35 cellular contexts compared by ENCODE assay signal in the genomic region with DNA sequence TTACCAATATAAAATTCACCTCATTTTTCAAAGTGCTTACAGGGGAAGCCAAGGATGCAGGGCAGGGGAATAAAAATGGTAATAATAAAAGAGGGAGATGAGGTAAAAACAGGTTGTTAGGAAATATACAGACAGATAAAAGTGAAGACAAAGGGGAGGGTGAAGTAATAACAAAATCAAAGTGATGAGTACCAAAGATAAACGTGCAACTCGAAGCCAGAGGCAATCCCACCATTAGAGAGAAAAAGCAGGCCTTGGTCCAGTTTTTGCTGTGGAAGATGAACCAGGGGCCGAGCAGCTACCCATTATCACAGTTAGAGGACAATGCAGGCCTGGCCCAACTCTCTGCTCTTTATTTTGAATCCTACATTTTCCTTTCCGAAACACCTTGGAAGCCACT.
"Had no signal": no experiment of that assay in that cellular context is flagged by ENCODE, and none has a peak within 500 bp of the region (broad histone marks: within the 10 kb centered on the region; RNA-seq: fewer than 3 reads in every experiment).

No MANE protein-coding gene starts in this region.

- DNase-seq: activated B cell treated with CpG ODN at 0.5 μM for 24 hours; activated CD4-positive, alpha-beta memory T cell treated with anti-CD3 and anti-CD28 coated beads for 36 hours; activated CD4-positive, alpha-beta T cell treated with anti-CD3 and anti-CD28 coated beads for 4 hours; activated CD4-positive, alpha-beta T cell treated with anti-CD3 and anti-CD28 coated beads, Interleukin-2, amount 10 ng/mL, durations not matched to agents 24 days and 14 days; activated CD4-positive, alpha-beta T cell treated with anti-CD3 and anti-CD28 coated beads, Interleukin-2, amount 50 U/mL, for 1 hour; activated CD4-positive, alpha-beta T cell treated with anti-CD3 and anti-CD28 coated beads, Interleukin-2, amount 50 U/mL, for 4 hours; activated CD4-positive, CD25-positive, alpha-beta regulatory T cell treated with anti-CD3 and anti-CD28 coated beads, Interleukin-2, amount 50 U/mL, for 72 hours; activated CD8-positive, alpha-beta memory T cell treated with anti-CD3 and anti-CD28 coated beads, Interleukin-2, amount 50 U/mL, for 4 hours; activated CD8-positive, alpha-beta T cell treated with anti-CD3 and anti-CD28 coated beads for 36 hours; activated effector memory CD4-positive, alpha-beta T cell treated with anti-CD3 and anti-CD28 coated beads, Interleukin-2, amount 50 U/mL, for 16 hours; activated gamma-delta T cell treated with Interleukin-2 at 50 U/mL for 16 hours; activated naive CD4-positive, alpha-beta T cell; activated naive CD4-positive, alpha-beta T cell treated with anti-CD3 and anti-CD28 coated beads for 36 hours; activated naive CD4-positive, alpha-beta T cell treated with anti-CD3 and anti-CD28 coated beads, Interleukin-2, amount 50 U/mL, for 16 hours; activated naive CD8-positive, alpha-beta T cell treated with anti-CD3 and anti-CD28 coated beads for 36 hours; activated T-cell treated with anti-CD3 and anti-CD28 coated beads for 4 hours; activated T-cell treated with anti-CD3 and anti-CD28 coated beads, Interleukin-2, amount 50 U/mL, for 1 hour; activated T-cell treated with anti-CD3 and anti-CD28 coated beads, Interleukin-2, amount 50 U/mL, for 4 hours; activated T-cell treated with anti-CD3 and anti-CD28 coated beads, Interleukin-2, amount 50 U/mL, for 72 hours; adrenal gland; amniotic stem cell; caudate nucleus; cerebellar nuclear complex; T-cell; T-helper 2 cell; T-helper 9 cell had no signal

- H3K36me3 Mint-ChIP-seq: activated CD4-positive, alpha-beta memory T cell treated with anti-CD3 and anti-CD28 coated beads for 36 hours; brain had no signal

- H3K9me3 Mint-ChIP-seq: activated T-helper 1 cell treated with anti-CD3 and anti-CD28 coated beads, Interleukin-12 subunit alpha, Interleukin-12 subunit beta, Interleukin-2, Interleukin-4 antibody, amounts not matched to agents 30 ng/mL and 10 ng/mL and 1 ng/mL, durations not matched to agents 14 hours and 24 hours and 36 hours had no signal

- H3K4me3 Mint-ChIP-seq: activated B cell treated with CpG ODN at 0.5 μM for 24 hours; activated CD4-positive, alpha-beta memory T cell treated with anti-CD3 and anti-CD28 coated beads for 36 hours; activated CD4-positive, alpha-beta T cell treated with anti-CD3 and anti-CD28 coated beads, Interleukin-2, amount 10 ng/mL, durations not matched to agents 24 days and 14 days; activated CD8-positive, alpha-beta T cell treated with anti-CD3 and anti-CD28 coated beads for 36 hours; activated naive CD4-positive, alpha-beta T cell treated with anti-CD3 and anti-CD28 coated beads for 36 hours; activated naive CD8-positive, alpha-beta T cell treated with anti-CD3 and anti-CD28 coated beads for 36 hours; activated T-cell treated with anti-CD3 and anti-CD28 coated beads, Interleukin-2, amount 50 U/mL, for 4 hours; activated T-cell treated with anti-CD3 and anti-CD28 coated beads, Interleukin-2, amount 50 U/mL, for 72 hours; activated T-helper 1 cell treated with anti-CD3 and anti-CD28 coated beads, Interleukin-12 subunit alpha, Interleukin-12 subunit beta, Interleukin-2, Interleukin-4 antibody, amounts not matched to agents 30 ng/mL and 10 ng/mL and 1 ng/mL, durations not matched to agents 14 hours and 24 hours and 36 hours; activated T-helper 17 cell treated with anti-CD3 and anti-CD28 coated beads, Interleukin-2, amount 50 U/mL, for 72 hours; brain; central memory CD8-positive, alpha-beta T cell; T-cell; T-helper 2 cell treated with Interferon-gamma antibody and Interleukin-4, amounts not matched to agents 5 μg/mL and 100 μg/mL, for 36 hours had no signal

- H3K27ac ChIP-seq: adrenal gland, ascending aorta, cardiac muscle cell, VCaP had no signal

- H3K4me1 Mint-ChIP-seq: activated naive CD8-positive, alpha-beta T cell treated with anti-CD3 and anti-CD28 coated beads for 36 hours; activated T-helper 17 cell treated with anti-CD3 and anti-CD28 coated beads, Interleukin-2, amount 50 U/mL, for 72 hours; central memory CD8-positive, alpha-beta T cell had no signal

- H3K9me3 ChIP-seq: adrenal gland, ascending aorta had no signal

- H3K36me3 ChIP-seq: adrenal gland, ascending aorta, cardiac muscle cell had no signal

- H3K27me3 ChIP-seq: adrenal gland, ascending aorta, cardiac muscle cell had no signal

- ATAC-seq: activated CD8-positive, alpha-beta T cell treated with anti-CD3 and anti-CD28 coated beads for 36 hours; activated naive CD4-positive, alpha-beta T cell treated with anti-CD3 and anti-CD28 coated beads, Interleukin-2, amount 50 U/mL, for 72 hours; activated T-cell treated with anti-CD3 and anti-CD28 coated beads, Interleukin-2, amount 50 U/mL, for 4 hours; activated T-cell treated with anti-CD3 and anti-CD28 coated beads, Interleukin-2, amount 50 U/mL, for 72 hours; activated T-helper 17 cell treated with anti-CD3 and anti-CD28 coated beads, Interleukin-2, amount 50 U/mL, for 72 hours; T-cell had no signal

- H3K27me3 Mint-ChIP-seq: activated CD4-positive, alpha-beta memory T cell treated with anti-CD3 and anti-CD28 coated beads for 36 hours; activated CD8-positive, alpha-beta T cell treated with anti-CD3 and anti-CD28 coated beads for 36 hours; activated naive CD8-positive, alpha-beta T cell treated with anti-CD3 and anti-CD28 coated beads for 36 hours; brain had no signal

- H3K4me3 ChIP-seq: adrenal gland, ascending aorta, cardiac muscle cell had no signal

- H3K27ac Mint-ChIP-seq: activated B cell treated with CpG ODN at 0.5 μM for 24 hours; activated CD4-positive, alpha-beta memory T cell treated with anti-CD3 and anti-CD28 coated beads for 36 hours; activated CD4-positive, alpha-beta T cell treated with anti-CD3 and anti-CD28 coated beads, Interleukin-2, amount 10 ng/mL, durations not matched to agents 24 days and 14 days; activated CD8-positive, alpha-beta T cell treated with anti-CD3 and anti-CD28 coated beads for 36 hours; activated naive CD4-positive, alpha-beta T cell treated with anti-CD3 and anti-CD28 coated beads for 36 hours; activated naive CD4-positive, alpha-beta T cell treated with anti-CD3 and anti-CD28 coated beads, Interleukin-2, amount 50 U/mL, for 72 hours; activated naive CD8-positive, alpha-beta T cell treated with anti-CD3 and anti-CD28 coated beads for 36 hours; activated T-cell treated with anti-CD3 and anti-CD28 coated beads, Interleukin-2, amount 50 U/mL, for 72 hours; activated T-helper 1 cell treated with anti-CD3 and anti-CD28 coated beads, Interleukin-12 subunit alpha, Interleukin-12 subunit beta, Interleukin-2, Interleukin-4 antibody, amounts not matched to agents 30 ng/mL and 10 ng/mL and 1 ng/mL, durations not matched to agents 14 hours and 24 hours and 36 hours; activated T-helper 17 cell treated with anti-CD3 and anti-CD28 coated beads, Interleukin-2, amount 50 U/mL, for 72 hours; T-cell; T-helper 2 cell treated with Interferon-gamma antibody and Interleukin-4, amounts not matched to agents 5 μg/mL and 100 μg/mL, for 36 hours had no signal

- H3K4me1 ChIP-seq: ascending aorta had no signal
